17 cellular contexts compared by ENCODE assay signal in genomic region chr10:24820616-24821015, GRCh38.
A peak's percentile ranks its signal among the peaks of the same experiment; 100 is the strongest.
DNase-seq lines count a peak whose midpoint lies in the region; ATAC-seq, FAIRE-seq and TF ChIP-seq lines count a peak whose summit lies in the region.
"Had no signal": no experiment of that assay in that cellular context is flagged by ENCODE, and none has a peak within 500 bp of the region (broad histone marks: within the 10 kb centered on the region; RNA-seq: fewer than 3 reads in every experiment).

No MANE protein-coding gene starts in this region.

- no peak for TF ChIP-seq EP300 in sigmoid colon (IDR thresholded peaks at IDR 0.05)

- no peak overlapping the region for H3K27ac ChIP-seq in sigmoid colon
- H3K27ac ChIP-seq: colonic mucosa had no signal

- no peak for DNase-seq in H54 (ENCODE audit: insufficient read length, low spot score)
- DNase-seq in NCI-H69 (lab: John Stamatoyannopoulos, UW), result peak; percentile 2
- DNase-seq in cerebellar cortex (ENCODE audit: low spot score), result peak; percentile 43
- DNase-seq in NCI-H2029 treated with DMSO at 0.1 percent for 48 hours (lab: John Stamatoyannopoulos, UW), result no peak
- DNase-seq in sigmoid colon, result no peak
- no peak for DNase-seq in ACHN
- DNase-seq: activated CD4-positive, alpha-beta T cell treated with anti-CD3 and anti-CD28 coated beads, Interleukin-2, amount 50 U/mL, for 4 hours; colonic mucosa; DND-41; KBM-7; NCI-H146; NCI-H446 treated with DMSO at 0.1 percent for 48 hours; nephron progenitor cell; stimulated activated CD4-positive, alpha-beta T cell treated with anti-CD3 and anti-CD28 coated beads, Interleukin-15, amount 100 ng/mL, for 24 hours had no signal

- H3K36me3 Mint-ChIP-seq in stimulated activated memory B cell treated with anti-CD40 and anti-IgM and Interleukin-4, amounts not matched to agents 10 μg/mL and 1 μg/mL and 100 μg/mL, for 72 hours, result no peaks in the 10 kb centered on the region

- intact Hi-C loops in sigmoid colon (cut with DNase I), result no loop called here

- no peaks in the 10 kb centered on the region for H3K36me3 ChIP-seq in sigmoid colon
- H3K36me3 ChIP-seq: colonic mucosa, HAP-1 had no signal

- H3K27me3 ChIP-seq in sigmoid colon, result no peaks in the 10 kb centered on the region
- H3K27me3 ChIP-seq: colonic mucosa had no signal

- no peaks in the 10 kb centered on the region for H3K27me3 Mint-ChIP-seq in stimulated activated memory B cell treated with anti-CD40 and anti-IgM and Interleukin-4, amounts not matched to agents 10 μg/mL and 1 μg/mL and 100 μg/mL, for 72 hours

- peak; percentile 5 for ATAC-seq in stimulated activated memory B cell treated with anti-CD40 and anti-IgM and Interleukin-4, amounts not matched to agents 10 μg/mL and 1 μg/mL and 100 μg/mL, for 72 hours

- no peak for TF ChIP-seq CTCF in sigmoid colon (IDR thresholded peaks at IDR 0.05)

- WGBS in sigmoid colon, 2 donors, result 82 to 86% methylated on average over 3 of the region's 3 CpGs

- FAIRE-seq in H54 (lab: Jason Lieb, UNC), result peak; percentile 33
- FAIRE-seq: islet of Langerhans had no signal

- H3K4me1 Mint-ChIP-seq in stimulated activated memory B cell treated with anti-CD40 and anti-IgM and Interleukin-4, amounts not matched to agents 10 μg/mL and 1 μg/mL and 100 μg/mL, for 72 hours, result peaks cover 19% of the 10 kb centered on the region
- H3K4me1 Mint-ChIP-seq: nephron progenitor cell had no signal

- H3K27ac Mint-ChIP-seq in stimulated activated memory B cell treated with anti-CD40 and anti-IgM and Interleukin-4, amounts not matched to agents 10 μg/mL and 1 μg/mL and 100 μg/mL, for 72 hours, result peak overlapping the region; percentile 61
- H3K27ac Mint-ChIP-seq: nephron progenitor cell had no signal

- peaks cover 0 to 6% (median 2%) of the 10 kb centered on the region in 4 donors for H3K4me1 ChIP-seq in sigmoid colon
- H3K4me1 ChIP-seq: colonic mucosa, HAP-1 had no signal

- in situ Hi-C loops in ACHN (cut with HindIII; ENCODE audit: low pct_ligation_motif_present, low pct_unique_long_range_greater_than_20kb, low sequenced_read_pairs), result no loop called here

- no peak overlapping the region for H3K4me3 ChIP-seq in sigmoid colon
- H3K4me3 ChIP-seq: colonic mucosa, HAP-1 had no signal

- TF ChIP-seq POLR2A in H54 (IDR thresholded peaks at IDR 0.05; ENCODE audit: low read depth, low read length), result no peak
- no peak for TF ChIP-seq POLR2A in sigmoid colon (IDR thresholded peaks at IDR 0.05)

- no peaks in the 10 kb centered on the region for H3K9me3 Mint-ChIP-seq in stimulated activated memory B cell treated with anti-CD40 and anti-IgM and Interleukin-4, amounts not matched to agents 10 μg/mL and 1 μg/mL and 100 μg/mL, for 72 hours
- H3K9me3 Mint-ChIP-seq: nephron progenitor cell had no signal

- H3K9me3 ChIP-seq in sigmoid colon, result no peaks in the 10 kb centered on the region
- H3K9me3 ChIP-seq: colonic mucosa, HAP-1 had no signal

- no peak overlapping the region for H3K4me3 Mint-ChIP-seq in stimulated activated memory B cell treated with anti-CD40 and anti-IgM and Interleukin-4, amounts not matched to agents 10 μg/mL and 1 μg/mL and 100 μg/mL, for 72 hours
- H3K4me3 Mint-ChIP-seq: nephron progenitor cell had no signal

Comparison
In these comparisons a context has a peak if more than half of its experiments do, and no peak if none do; other contexts are left out.
1. DNase-seq: peak in NCI-H69 (single experiment) and cerebellar cortex (single experiment); none in H54 (single experiment), NCI-H2029 treated with DMSO at 0.1 percent for 48 hours (single experiment), sigmoid colon (single experiment) and ACHN (single experiment).